19 cellular contexts compared by ENCODE assay signal in the genomic region with DNA sequence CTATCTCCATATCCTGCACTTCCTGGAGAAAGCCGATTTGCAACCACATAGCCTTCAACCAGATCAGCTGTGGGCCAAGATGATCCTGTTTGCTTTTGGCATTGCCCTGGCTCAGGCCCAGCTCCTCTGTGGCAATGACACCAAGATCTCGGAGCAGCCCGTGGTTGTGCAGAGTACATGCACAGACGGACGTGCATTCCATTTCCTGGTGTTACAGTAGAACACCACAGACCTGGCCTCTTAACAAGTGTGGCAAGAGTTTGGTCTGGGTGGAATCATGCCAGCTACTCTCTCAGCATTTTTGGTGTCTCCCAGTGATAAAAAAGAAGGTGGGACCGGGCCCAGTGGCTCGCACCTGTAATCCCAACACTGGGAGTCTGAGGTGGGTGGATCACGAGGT. TPM values are rescaled to one million over a fixed set of nuclear protein-coding genes. Genes with fewer than 3 reads are reported as not detected.
DNase-seq lines count a peak whose midpoint lies in the region; ATAC-seq and TF ChIP-seq lines count a peak whose summit lies in the region.
"Had no signal": no experiment of that assay in that cellular context is flagged by ENCODE, and none has a peak within 500 bp of the region (broad histone marks: within the 10 kb centered on the region; RNA-seq: fewer than 3 reads in every experiment).

No MANE protein-coding gene starts in this region.

- no peak overlapping the region for H3K4me3 ChIP-seq in right atrium auricular region
- no peak overlapping the region for H3K4me3 ChIP-seq in astrocyte of the spinal cord (ENCODE audit: low read depth, low read length)
- no peak overlapping the region for H3K4me3 ChIP-seq in psoas muscle
- H3K4me3 ChIP-seq: esophagus muscularis mucosa, K562, mucosa of descending colon, thoracic aorta had no signal

- in situ Hi-C loops in astrocyte of the spinal cord (cut with HindIII; ENCODE audit: low sequenced_read_pairs) = no loop called here

- H3K27ac ChIP-seq in right atrium auricular region (no peak overlapping the region), psoas muscle (no peak overlapping the region)
- H3K27ac ChIP-seq: esophagus muscularis mucosa, thoracic aorta had no signal

- no peaks in the 10 kb centered on the region for H3K27me3 ChIP-seq in right atrium auricular region
- H3K27me3 ChIP-seq in psoas muscle (ENCODE audit: insufficient read depth in 3 of 3, low read length in 2 of 3) = no peaks in the 10 kb centered on the region
- H3K27me3 ChIP-seq: esophagus muscularis mucosa had no signal

- H3K9me3 ChIP-seq in right atrium auricular region = no peaks in the 10 kb centered on the region
- H3K9me3 ChIP-seq in psoas muscle = no peaks in the 10 kb centered on the region
- H3K9me3 ChIP-seq: esophagus muscularis mucosa, mucosa of descending colon, thoracic aorta had no signal

- H3K4me1 ChIP-seq in right atrium auricular region (no peaks in the 10 kb centered on the region), psoas muscle (no peaks in the 10 kb centered on the region)

- intact Hi-C loops in Right ventricle myocardium superior (cut with DNase I) = no loop called here
- intact Hi-C loops in psoas muscle (cut with DNase I) = no loop called here

- H3K36me3 ChIP-seq in right atrium auricular region (no peaks in the 10 kb centered on the region), psoas muscle (ENCODE audit: insufficient read depth in 1 of 2, low read depth in 1 of 2) (peaks cover 0 to 16% of the 10 kb centered on the region in 2 donors)
- H3K36me3 ChIP-seq: thoracic aorta had no signal

- ATAC-seq in Right ventricle myocardium superior (ENCODE audit: poor library complexity) (peak; percentile 30), psoas muscle (peak; percentile 27 to 82 (median 65)), GM18907 (IDR thresholded peaks at IDR 0.05; ENCODE audit: unreplicated experiment) (no peak)
- ATAC-seq: activated T-cell treated with anti-CD3 and anti-CD28 coated beads, Interleukin-2, amount 50 U/mL, for 4 hours; K562; mucosa of descending colon; stimulated activated effector memory CD8-positive, alpha-beta T cell treated with anti-CD3 and anti-CD28 coated beads, Interleukin-12 subunit alpha, Interleukin-12 subunit beta, amount 100 ng/mL, for 72 hours had no signal

- no peak for TF ChIP-seq CTCF in right atrium auricular region (IDR thresholded peaks at IDR 0.05)
- TF ChIP-seq CTCF in astrocyte of the spinal cord (IDR thresholded peaks at IDR 0.05; ENCODE audit: low read depth, low read length) = no peak
- TF ChIP-seq CTCF in psoas muscle (IDR thresholded peaks at IDR 0.05) = no peak

- no peak for DNase-seq in Right ventricle myocardium superior
- no peak for DNase-seq in right atrium auricular region (ENCODE audit: low spot score)
- peak; percentile 2 for DNase-seq in MV-4-11 (lab: John Stamatoyannopoulos, UW)
- DNase-seq in astrocyte of the spinal cord (ENCODE audit: low read depth, low spot score) = peak; percentile 23
- DNase-seq in psoas muscle = peak in 1 of 2 donors; percentile 53
- DNase-seq in SHP77 treated with DMSO at 0.1 percent for 48 hours (lab: John Stamatoyannopoulos, UW) = no peak
- DNase-seq in activated CD4-positive, CD25-positive, alpha-beta regulatory T cell treated with anti-CD3 and anti-CD28 coated beads, Interleukin-2, amount 50 U/mL, for 72 hours = no peak
- DNase-seq: activated CD4-positive, alpha-beta memory T cell treated with anti-CD3 and anti-CD28 coated beads, Interleukin-2, amount 10 ng/mL, durations not matched to agents 7 days and 5 days; activated T-cell treated with anti-CD3 and anti-CD28 coated beads, Interleukin-2, amount 50 U/mL, for 4 hours; amniotic stem cell; COR-L47; mucosa of descending colon; NCI-H1048; NCI-H524 had no signal

- WGBS in psoas muscle, 3 donors = 63 to 80% (median 66%) methylated on average over 8 of the region's 8 CpGs

RNA-seq across cellular contexts. Expression of a gene that starts 20.0 kb away (rescaled TPM):
- total RNA-seq in Right ventricle myocardium superior (10.2 TPM), right atrium auricular region (10 to 100 TPM in 1 of 2 donors, 1 to 10 TPM in 1; 9.9 to 10.9 TPM), psoas muscle (10 to 100 TPM in 2 of 4 donors, 1 to 10 TPM in 2; 7.1 to 11.2 (median 9.8) TPM)
- polyA plus RNA-seq in psoas muscle = 10 to 100 TPM in 1 of 3 donors, 1 to 10 TPM in 2; 3.2 to 10.3 (median 6.5) TPM

Comparison
In these comparisons a context has a peak if more than half of its experiments do, and no peak if none do; other contexts are left out.
1. DNase-seq: peak in MV-4-11 (single experiment) and astrocyte of the spinal cord (single experiment); none in Right ventricle myocardium superior (single experiment), right atrium auricular region (single experiment), SHP77 treated with DMSO at 0.1 percent for 48 hours (single experiment) and activated CD4-positive, CD25-positive, alpha-beta regulatory T cell treated with anti-CD3 and anti-CD28 coated beads, Interleukin-2, amount 50 U/mL, for 72 hours (single experiment).